ENCODE assay signal across 21 cellular contexts in genomic region chr20:12775041-12775440, GRCh38.
A peak's percentile ranks its signal among the peaks of the same experiment; 100 is the strongest.
DNase-seq lines count a peak whose midpoint lies in the region; ATAC-seq and TF ChIP-seq lines count a peak whose summit lies in the region.
"Had no signal": no experiment of that assay in that cellular context is flagged by ENCODE, and none has a peak within 500 bp of the region (broad histone marks: within the 10 kb centered on the region; RNA-seq: fewer than 3 reads in every experiment).

No MANE protein-coding gene starts in this region.

- peak; percentile 91 for DNase-seq in Caki2 (ENCODE audit: low read depth)
- peak; percentile 41 to 70 for DNase-seq in NCI-H526 (lab: John Stamatoyannopoulos, UW)
- peak; percentile 51 for DNase-seq in kidney epithelial cell (ENCODE audit: low read depth)
- no peak for DNase-seq in uterus
- DNase-seq in trophoblast cell = no peak
- DNase-seq in psoas muscle = no peak
- no peak for DNase-seq in activated naive CD4-positive, alpha-beta T cell treated with anti-CD3 and anti-CD28 coated beads, Interleukin-2, amount 10 ng/mL, durations not matched to agents 7 days and 5 days
- DNase-seq: Calu3; CD4-positive, alpha-beta memory T cell; DMS153; GM23248; H9; Kasumi-1; NCI-H1417 treated with DMSO at 0.1 percent for 48 hours; NCI-H187; NCI-H510A; NCI-H774; PC-3; Right ventricle myocardium superior had no signal

- H4K20me1 ChIP-seq in neural cell (ENCODE audit: insufficient read depth) = no peaks in the 10 kb centered on the region
- H4K20me1 ChIP-seq: BLaER1 treated with 17β-estradiol and CSF1 and Interleukin-3, amounts not matched to agents 10 nM and 100 nM had no signal

- in situ Hi-C loops in Caki2 (cut with HindIII; ENCODE audit: low pct_unique_long_range_greater_than_20kb, low sequenced_read_pairs) = no loop called here

- H3K4me2 ChIP-seq in neural cell (ENCODE audit: low read length) = peak overlapping the region; percentile 6
- no peak overlapping the region for H3K4me2 ChIP-seq in trophoblast cell (ENCODE audit: low read length)
- H3K4me2 ChIP-seq: BLaER1 treated with 17β-estradiol and CSF1 and Interleukin-3, amounts not matched to agents 10 nM and 100 nM had no signal

- TF ChIP-seq EP300 in neural cell (conservative IDR thresholded peaks at IDR 0.05; ENCODE audit: poor library complexity, severe bottlenecking) = peak; percentile 88

- H2BK12ac ChIP-seq in trophoblast cell (ENCODE audit: low read length) = no peak overlapping the region

- H3K23ac ChIP-seq in trophoblast cell (ENCODE audit: low read length) = no peak overlapping the region

- H3K14ac ChIP-seq in trophoblast cell (ENCODE audit: low read length) = no peak overlapping the region

- H3K79me1 ChIP-seq in trophoblast cell (ENCODE audit: low read length) = no peaks in the 10 kb centered on the region

- intact Hi-C loops in uterus (cut with DNase I; ENCODE audit: low total_unique reads) = no loop called here
- intact Hi-C loops in psoas muscle (cut with DNase I) = no loop called here

- H2BK5ac ChIP-seq in trophoblast cell (ENCODE audit: low read depth, low read length, poor library complexity) = no peak overlapping the region

- no peak overlapping the region for H4K12ac ChIP-seq in trophoblast cell (ENCODE audit: low read depth, low read length)

- H3K9me2 ChIP-seq in neural cell (ENCODE audit: insufficient read depth, low read length) = no peaks in the 10 kb centered on the region

- H3K36me3 Mint-ChIP-seq in activated naive CD4-positive, alpha-beta T cell treated with anti-CD3 and anti-CD28 coated beads, Interleukin-2, amount 10 ng/mL, durations not matched to agents 7 days and 5 days = no peaks in the 10 kb centered on the region
- H3K36me3 Mint-ChIP-seq: CD4-positive, alpha-beta memory T cell had no signal

- no peak overlapping the region for H2BK120ac ChIP-seq in trophoblast cell (ENCODE audit: insufficient read depth, low read length, poor library complexity)

- TF ChIP-seq RAD21 in neural cell (conservative IDR thresholded peaks at IDR 0.05) = peak; percentile 26

- H3K18ac ChIP-seq in trophoblast cell (ENCODE audit: low read length) = no peak overlapping the region

- no peaks in the 10 kb centered on the region for H3K4me1 Mint-ChIP-seq in activated naive CD4-positive, alpha-beta T cell treated with anti-CD3 and anti-CD28 coated beads, Interleukin-2, amount 10 ng/mL, durations not matched to agents 7 days and 5 days
- H3K4me1 Mint-ChIP-seq: CD4-positive, alpha-beta memory T cell had no signal

- H2AK5ac ChIP-seq in trophoblast cell (ENCODE audit: low read length) = no peak overlapping the region

- no peaks in the 10 kb centered on the region for H3K9me3 Mint-ChIP-seq in activated naive CD4-positive, alpha-beta T cell treated with anti-CD3 and anti-CD28 coated beads, Interleukin-2, amount 10 ng/mL, durations not matched to agents 7 days and 5 days
- H3K9me3 Mint-ChIP-seq: H9 had no signal

- no peak for TF ChIP-seq CTCF in kidney epithelial cell (IDR thresholded peaks at IDR 0.05; ENCODE audit: insufficient read depth, low read length, poor library complexity, severe bottlenecking)
- TF ChIP-seq CTCF in neural cell (IDR thresholded peaks at IDR 0.05; ENCODE audit: poor library complexity, severe bottlenecking) = no peak
- no peak for TF ChIP-seq CTCF in uterus (IDR thresholded peaks at IDR 0.05)
- TF ChIP-seq CTCF in psoas muscle (IDR thresholded peaks at IDR 0.05) = no peak

- no CpG with 5 or more reads among the region's 5 CpGs for WGBS in trophoblast cell (ENCODE audit: extremely low coverage, insufficient coverage, insufficient read length)
- WGBS in psoas muscle, 3 donors = 66 to 68% (median 67%) methylated on average over 5 of the region's 5 CpGs

- CTCF ChIA-PET in activated naive CD4-positive, alpha-beta T cell treated with anti-CD3 and anti-CD28 coated beads, Interleukin-2, amount 10 ng/mL, durations not matched to agents 7 days and 5 days (lab: Charles Lee) = no interaction called here

- no peaks in the 10 kb centered on the region for H3K79me2 ChIP-seq in neural cell (replicated peaks; ENCODE audit: insufficient read depth, low read length)
- H3K79me2 ChIP-seq in trophoblast cell (ENCODE audit: control insufficient read depth, insufficient read depth, low read length, poor library complexity) = no peaks in the 10 kb centered on the region

- H2AFZ ChIP-seq in neural cell (ENCODE audit: low read depth, low read length) = no peak overlapping the region
- H2AFZ ChIP-seq in trophoblast cell (ENCODE audit: insufficient read depth, low read length, poor library complexity) = no peak overlapping the region
- H2AFZ ChIP-seq: GM23248 had no signal

- no peak for TF ChIP-seq POLR2A in uterus (IDR thresholded peaks at IDR 0.05)

- H3F3A ChIP-seq in neural cell (ENCODE audit: insufficient read depth, low read length, poor library complexity, severe bottlenecking) = peaks cover 5% of the 10 kb centered on the region

- no peak overlapping the region for H3K27ac Mint-ChIP-seq in activated naive CD4-positive, alpha-beta T cell treated with anti-CD3 and anti-CD28 coated beads, Interleukin-2, amount 10 ng/mL, durations not matched to agents 7 days and 5 days
- H3K27ac Mint-ChIP-seq: CD4-positive, alpha-beta memory T cell; H9 had no signal

- no peak overlapping the region for H3K9ac ChIP-seq in neural cell (ENCODE audit: low read length)
- H3K9ac ChIP-seq in trophoblast cell (ENCODE audit: low read length) = no peak overlapping the region
- H3K9ac ChIP-seq: BLaER1 treated with 17β-estradiol and CSF1 and Interleukin-3, amounts not matched to agents 10 nM and 100 nM; GM23248 had no signal

- no peak overlapping the region for H4K8ac ChIP-seq in trophoblast cell (ENCODE audit: low read depth, low read length)

- H3K27ac ChIP-seq in neural cell (ENCODE audit: low read length) (peak overlapping the region; percentile 77), uterus (no peak overlapping the region), trophoblast cell (ENCODE audit: low read depth, low read length) (no peak overlapping the region), psoas muscle (no peak overlapping the region)
- H3K27ac ChIP-seq: BLaER1 treated with 17β-estradiol and CSF1 and Interleukin-3, amounts not matched to agents 10 nM and 100 nM; GM23248 had no signal

- no peak for ATAC-seq in psoas muscle
- ATAC-seq: PC-3 had no signal

- H3K27me3 ChIP-seq in kidney epithelial cell (ENCODE audit: control insufficient read depth, insufficient read depth, low read length) (no peaks in the 10 kb centered on the region), neural cell (ENCODE audit: insufficient read depth, low read depth, low read length) (no peaks in the 10 kb centered on the region), uterus (no peaks in the 10 kb centered on the region), trophoblast cell (ENCODE audit: insufficient read depth, low read length) (no peaks in the 10 kb centered on the region), psoas muscle (ENCODE audit: insufficient read depth in 3 of 3, low read length in 2 of 3) (no peaks in the 10 kb centered on the region)
- H3K27me3 ChIP-seq: BLaER1 treated with 17β-estradiol and CSF1 and Interleukin-3, amounts not matched to agents 10 nM and 100 nM had no signal

- H3K4me1 ChIP-seq in uterus (no peaks in the 10 kb centered on the region), trophoblast cell (ENCODE audit: control insufficient read depth in 1 of 2, insufficient read depth in 2 of 2, low read length in 2 of 2) (no peaks in the 10 kb centered on the region), psoas muscle (no peaks in the 10 kb centered on the region)
- H3K4me1 ChIP-seq: BLaER1 treated with 17β-estradiol and CSF1 and Interleukin-3, amounts not matched to agents 10 nM and 100 nM had no signal

- H3K4me3 ChIP-seq in kidney epithelial cell (ENCODE audit: low read depth, low read length) (no peak overlapping the region), neural cell (ENCODE audit: low read length) (peak overlapping the region; percentile 31), uterus (no peak overlapping the region), trophoblast cell (ENCODE audit: low read depth, low read length) (no peak overlapping the region), psoas muscle (no peak overlapping the region)
- H3K4me3 ChIP-seq: BLaER1 treated with 17β-estradiol and CSF1 and Interleukin-3, amounts not matched to agents 10 nM and 100 nM; GM23248 had no signal

- no peak overlapping the region for H3K4ac ChIP-seq in trophoblast cell (ENCODE audit: low read depth, low read length)

- no peaks in the 10 kb centered on the region for H3K9me3 ChIP-seq in neural cell (ENCODE audit: low read length)
- no peaks in the 10 kb centered on the region for H3K9me3 ChIP-seq in uterus
- no peaks in the 10 kb centered on the region for H3K9me3 ChIP-seq in trophoblast cell (ENCODE audit: insufficient read depth, low read depth, low read length)
- no peaks in the 10 kb centered on the region for H3K9me3 ChIP-seq in psoas muscle
- H3K9me3 ChIP-seq: BLaER1 treated with 17β-estradiol and CSF1 and Interleukin-3, amounts not matched to agents 10 nM and 100 nM had no signal

- H3K27me3 Mint-ChIP-seq in activated naive CD4-positive, alpha-beta T cell treated with anti-CD3 and anti-CD28 coated beads, Interleukin-2, amount 10 ng/mL, durations not matched to agents 7 days and 5 days = no peaks in the 10 kb centered on the region
- H3K27me3 Mint-ChIP-seq: CD4-positive, alpha-beta memory T cell had no signal

- H3K36me3 ChIP-seq in kidney epithelial cell (ENCODE audit: control insufficient read depth, insufficient read depth, low read length) (no peaks in the 10 kb centered on the region), neural cell (ENCODE audit: insufficient read depth, low read length) (no peaks in the 10 kb centered on the region), uterus (no peaks in the 10 kb centered on the region), trophoblast cell (ENCODE audit: control insufficient read depth in 1 of 2, insufficient read depth in 2 of 2, low read length in 2 of 2) (no peaks in the 10 kb centered on the region), psoas muscle (ENCODE audit: insufficient read depth in 1 of 2, low read depth in 1 of 2) (no peaks in the 10 kb centered on the region)
- H3K36me3 ChIP-seq: BLaER1 treated with 17β-estradiol and CSF1 and Interleukin-3, amounts not matched to agents 10 nM and 100 nM had no signal

- H3K4me3 Mint-ChIP-seq in activated naive CD4-positive, alpha-beta T cell treated with anti-CD3 and anti-CD28 coated beads, Interleukin-2, amount 10 ng/mL, durations not matched to agents 7 days and 5 days = no peak overlapping the region
- H3K4me3 Mint-ChIP-seq: CD4-positive, alpha-beta memory T cell; H9 had no signal

- H4K91ac ChIP-seq in trophoblast cell (ENCODE audit: low read depth, low read length) = no peak overlapping the region

TF ChIP-seq in neural cell, 6 proteins besides CTCF, POLR2A, EP300 and RAD21 (continues in another document):
- TF ChIP-seq TAF1 (IDR thresholded peaks at IDR 0.05; ENCODE audit: low read depth) = no peak
- no peak for TF ChIP-seq SMC3 (conservative IDR thresholded peaks at IDR 0.05; ENCODE audit: poor library complexity)
- no peak for TF ChIP-seq EZH2 (IDR thresholded peaks at IDR 0.05; ENCODE audit: borderline replicate concordance, insufficient read depth, low read length, poor library complexity, severe bottlenecking)

Comparison
In these comparisons a context has a peak if more than half of its experiments do, and no peak if none do; other contexts are left out.
1. DNase-seq: peak in Caki2 (single experiment), NCI-H526 (2 of 2) and kidney epithelial cell (single experiment); none in uterus (0 of 2), trophoblast cell (0 of 2), psoas muscle (0 of 2) and activated naive CD4-positive, alpha-beta T cell treated with anti-CD3 and anti-CD28 coated beads, Interleukin-2, amount 10 ng/mL, durations not matched to agents 7 days and 5 days (single experiment).